In the genomic region with DNA sequence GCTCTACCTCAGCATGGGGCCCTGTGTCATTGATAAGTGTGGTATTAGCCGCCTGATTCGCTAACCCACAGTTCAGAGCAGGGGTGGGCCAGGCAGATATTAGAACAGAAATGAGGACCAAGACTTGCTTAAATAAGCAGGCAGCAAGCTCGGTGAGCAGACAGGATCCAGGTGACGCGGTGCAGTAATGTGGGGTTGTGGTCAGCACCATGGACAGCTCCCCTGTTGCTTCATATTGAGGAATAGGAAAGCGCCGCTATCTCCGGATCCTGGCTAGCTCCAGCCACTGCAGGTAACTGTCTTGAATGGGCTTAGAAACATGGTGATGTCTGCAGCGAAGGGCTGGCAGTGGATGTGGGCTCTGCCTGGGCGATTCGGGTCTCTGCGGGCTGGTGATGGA, we compare ENCODE assay signal across 1 cellular context.
TF ChIP-seq lines count a peak whose summit lies in the region.

No MANE protein-coding gene starts in this region.

TF ChIP-seq in WTC11, 78 proteins besides CTCF, POLR2A, EP300 and RAD21 (continued from another document):
- TF ChIP-seq IRF2 (CRISPR knock-in tag; IDR thresholded peaks at IDR 0.05; ENCODE audit: borderline replicate concordance, low read depth) (peak; percentile 67; the same call in 1 of the 2 replicates), FOXP1 (CRISPR knock-in tag; IDR thresholded peaks at IDR 0.05; ENCODE audit: borderline replicate concordance) (peak; percentile 93), E2F5 (CRISPR knock-in tag; IDR thresholded peaks at IDR 0.05) (peak; percentile 41; the same call in 1 of the 2 replicates), FOXJ3 (CRISPR knock-in tag; IDR thresholded peaks at IDR 0.05; ENCODE audit: borderline replicate concordance) (no peak), SMAD4 (CRISPR knock-in tag; IDR thresholded peaks at IDR 0.05) (peak; percentile 82; the same call in 1 of the 2 replicates), ZNF138 (CRISPR knock-in tag; conservative IDR thresholded peaks at IDR 0.05) (0 out of 2 replicates have a peak, but pooled peaks have one; percentile 39), FOXK1 (CRISPR knock-in tag; IDR thresholded peaks at IDR 0.05) (peak; percentile 87), TEAD4 (CRISPR knock-in tag; IDR thresholded peaks at IDR 0.05) (peak; percentile 82; the same call in 1 of the 2 replicates), NR3C1 (CRISPR knock-in tag; conservative IDR thresholded peaks at IDR 0.05; ENCODE audit: low read depth) (peak; percentile 68; the same call in 1 of the 2 replicates), ATF1 (CRISPR knock-in tag; IDR thresholded peaks at IDR 0.05) (no peak), HMGA2 (CRISPR knock-in tag; IDR thresholded peaks at IDR 0.05) (no peak), ATF6 (CRISPR knock-in tag; IDR thresholded peaks at IDR 0.05) (no peak), ZNF263 (CRISPR knock-in tag; IDR thresholded peaks at IDR 0.05; ENCODE audit: low read depth) (no peak), GRHL2 (CRISPR knock-in tag; IDR thresholded peaks at IDR 0.05; ENCODE audit: insufficient replicate concordance, severe bottlenecking) (no peak), CREB1 (CRISPR knock-in tag; IDR thresholded peaks at IDR 0.05) (peak; percentile 82), ZNF423 (CRISPR knock-in tag; IDR thresholded peaks at IDR 0.05) (no peak), FOXP4 (CRISPR knock-in tag; IDR thresholded peaks at IDR 0.05) (peak; percentile 92), CREM (CRISPR knock-in tag; IDR thresholded peaks at IDR 0.05) (peak; percentile 79; the same call in 1 of the 2 replicates), NFE2L1 (CRISPR knock-in tag; IDR thresholded peaks at IDR 0.05) (peak; percentile 85), ZNF416 (CRISPR knock-in tag; IDR thresholded peaks at IDR 0.05) (no peak), ZNF219 (CRISPR knock-in tag; IDR thresholded peaks at IDR 0.05; ENCODE audit: borderline replicate concordance) (peak; percentile 79; the same call in 1 of the 2 replicates), AFF4 (CRISPR knock-in tag; IDR thresholded peaks at IDR 0.05; ENCODE audit: borderline replicate concordance) (0 out of 2 replicates have a peak, but pooled peaks have one; percentile 73), E2F1 (CRISPR knock-in tag; IDR thresholded peaks at IDR 0.05) (0 out of 2 replicates have a peak, but pooled peaks have one; percentile 47), SP1 (CRISPR knock-in tag; conservative IDR thresholded peaks at IDR 0.05) (peak; percentile 48; the same call in 1 of the 2 replicates), ZNF232 (CRISPR knock-in tag; IDR thresholded peaks at IDR 0.05) (peak; percentile 87; the same call in 1 of the 2 replicates), ZNF317 (CRISPR knock-in tag; IDR thresholded peaks at IDR 0.05; ENCODE audit: borderline replicate concordance, low read depth) (no peak), TP53 (CRISPR knock-in tag; IDR thresholded peaks at IDR 0.05) (peak; percentile 73; the same call in 1 of the 2 replicates), TEAD1 (CRISPR knock-in tag; IDR thresholded peaks at IDR 0.05) (peak; percentile 93), ZBTB21 (CRISPR knock-in tag; IDR thresholded peaks at IDR 0.05; ENCODE audit: borderline replicate concordance) (peak; percentile 44; the same call in 1 of the 2 replicates), GTF2I (CRISPR knock-in tag; conservative IDR thresholded peaks at IDR 0.05) (no peak)
- TF ChIP-seq, protein P1, sequence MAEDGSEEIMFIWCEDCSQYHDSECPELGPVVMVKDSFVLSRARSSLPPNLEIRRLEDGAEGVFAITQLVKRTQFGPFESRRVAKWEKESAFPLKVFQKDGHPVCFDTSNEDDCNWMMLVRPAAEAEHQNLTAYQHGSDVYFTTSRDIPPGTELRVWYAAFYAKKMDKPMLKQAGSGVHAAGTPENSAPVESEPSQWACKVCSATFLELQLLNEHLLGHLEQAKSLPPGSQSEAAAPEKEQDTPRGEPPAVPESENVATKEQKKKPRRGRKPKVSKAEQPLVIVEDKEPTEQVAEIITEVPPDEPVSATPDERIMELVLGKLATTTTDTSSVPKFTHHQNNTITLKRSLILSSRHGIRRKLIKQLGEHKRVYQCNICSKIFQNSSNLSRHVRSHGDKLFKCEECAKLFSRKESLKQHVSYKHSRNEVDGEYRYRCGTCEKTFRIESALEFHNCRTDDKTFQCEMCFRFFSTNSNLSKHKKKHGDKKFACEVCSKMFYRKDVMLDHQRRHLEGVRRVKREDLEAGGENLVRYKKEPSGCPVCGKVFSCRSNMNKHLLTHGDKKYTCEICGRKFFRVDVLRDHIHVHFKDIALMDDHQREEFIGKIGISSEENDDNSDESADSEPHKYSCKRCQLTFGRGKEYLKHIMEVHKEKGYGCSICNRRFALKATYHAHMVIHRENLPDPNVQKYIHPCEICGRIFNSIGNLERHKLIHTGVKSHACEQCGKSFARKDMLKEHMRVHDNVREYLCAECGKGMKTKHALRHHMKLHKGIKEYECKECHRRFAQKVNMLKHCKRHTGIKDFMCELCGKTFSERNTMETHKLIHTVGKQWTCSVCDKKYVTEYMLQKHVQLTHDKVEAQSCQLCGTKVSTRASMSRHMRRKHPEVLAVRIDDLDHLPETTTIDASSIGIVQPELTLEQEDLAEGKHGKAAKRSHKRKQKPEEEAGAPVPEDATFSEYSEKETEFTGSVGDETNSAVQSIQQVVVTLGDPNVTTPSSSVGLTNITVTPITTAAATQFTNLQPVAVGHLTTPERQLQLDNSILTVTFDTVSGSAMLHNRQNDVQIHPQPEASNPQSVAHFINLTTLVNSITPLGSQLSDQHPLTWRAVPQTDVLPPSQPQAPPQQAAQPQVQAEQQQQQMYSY (CRISPR knock-in tag; IDR thresholded peaks at IDR 0.05) = no peak
- TF ChIP-seq, protein P2, sequence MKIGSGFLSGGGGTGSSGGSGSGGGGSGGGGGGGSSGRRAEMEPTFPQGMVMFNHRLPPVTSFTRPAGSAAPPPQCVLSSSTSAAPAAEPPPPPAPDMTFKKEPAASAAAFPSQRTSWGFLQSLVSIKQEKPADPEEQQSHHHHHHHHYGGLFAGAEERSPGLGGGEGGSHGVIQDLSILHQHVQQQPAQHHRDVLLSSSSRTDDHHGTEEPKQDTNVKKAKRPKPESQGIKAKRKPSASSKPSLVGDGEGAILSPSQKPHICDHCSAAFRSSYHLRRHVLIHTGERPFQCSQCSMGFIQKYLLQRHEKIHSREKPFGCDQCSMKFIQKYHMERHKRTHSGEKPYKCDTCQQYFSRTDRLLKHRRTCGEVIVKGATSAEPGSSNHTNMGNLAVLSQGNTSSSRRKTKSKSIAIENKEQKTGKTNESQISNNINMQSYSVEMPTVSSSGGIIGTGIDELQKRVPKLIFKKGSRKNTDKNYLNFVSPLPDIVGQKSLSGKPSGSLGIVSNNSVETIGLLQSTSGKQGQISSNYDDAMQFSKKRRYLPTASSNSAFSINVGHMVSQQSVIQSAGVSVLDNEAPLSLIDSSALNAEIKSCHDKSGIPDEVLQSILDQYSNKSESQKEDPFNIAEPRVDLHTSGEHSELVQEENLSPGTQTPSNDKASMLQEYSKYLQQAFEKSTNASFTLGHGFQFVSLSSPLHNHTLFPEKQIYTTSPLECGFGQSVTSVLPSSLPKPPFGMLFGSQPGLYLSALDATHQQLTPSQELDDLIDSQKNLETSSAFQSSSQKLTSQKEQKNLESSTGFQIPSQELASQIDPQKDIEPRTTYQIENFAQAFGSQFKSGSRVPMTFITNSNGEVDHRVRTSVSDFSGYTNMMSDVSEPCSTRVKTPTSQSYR (CRISPR knock-in tag; IDR thresholded peaks at IDR 0.05) = peak; percentile 83; the same call in 1 of the 2 replicates
- TF ChIP-seq, protein P3, sequence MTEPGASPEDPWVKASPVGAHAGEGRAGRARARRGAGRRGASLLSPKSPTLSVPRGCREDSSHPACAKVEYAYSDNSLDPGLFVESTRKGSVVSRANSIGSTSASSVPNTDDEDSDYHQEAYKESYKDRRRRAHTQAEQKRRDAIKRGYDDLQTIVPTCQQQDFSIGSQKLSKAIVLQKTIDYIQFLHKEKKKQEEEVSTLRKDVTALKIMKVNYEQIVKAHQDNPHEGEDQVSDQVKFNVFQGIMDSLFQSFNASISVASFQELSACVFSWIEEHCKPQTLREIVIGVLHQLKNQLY (CRISPR knock-in tag; IDR thresholded peaks at IDR 0.05) = no peak
- TF ChIP-seq, protein P4, sequence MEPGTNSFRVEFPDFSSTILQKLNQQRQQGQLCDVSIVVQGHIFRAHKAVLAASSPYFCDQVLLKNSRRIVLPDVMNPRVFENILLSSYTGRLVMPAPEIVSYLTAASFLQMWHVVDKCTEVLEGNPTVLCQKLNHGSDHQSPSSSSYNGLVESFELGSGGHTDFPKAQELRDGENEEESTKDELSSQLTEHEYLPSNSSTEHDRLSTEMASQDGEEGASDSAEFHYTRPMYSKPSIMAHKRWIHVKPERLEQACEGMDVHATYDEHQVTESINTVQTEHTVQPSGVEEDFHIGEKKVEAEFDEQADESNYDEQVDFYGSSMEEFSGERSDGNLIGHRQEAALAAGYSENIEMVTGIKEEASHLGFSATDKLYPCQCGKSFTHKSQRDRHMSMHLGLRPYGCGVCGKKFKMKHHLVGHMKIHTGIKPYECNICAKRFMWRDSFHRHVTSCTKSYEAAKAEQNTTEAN (CRISPR knock-in tag; IDR thresholded peaks at IDR 0.05) = peak; percentile 80
- TF ChIP-seq, protein P5, sequence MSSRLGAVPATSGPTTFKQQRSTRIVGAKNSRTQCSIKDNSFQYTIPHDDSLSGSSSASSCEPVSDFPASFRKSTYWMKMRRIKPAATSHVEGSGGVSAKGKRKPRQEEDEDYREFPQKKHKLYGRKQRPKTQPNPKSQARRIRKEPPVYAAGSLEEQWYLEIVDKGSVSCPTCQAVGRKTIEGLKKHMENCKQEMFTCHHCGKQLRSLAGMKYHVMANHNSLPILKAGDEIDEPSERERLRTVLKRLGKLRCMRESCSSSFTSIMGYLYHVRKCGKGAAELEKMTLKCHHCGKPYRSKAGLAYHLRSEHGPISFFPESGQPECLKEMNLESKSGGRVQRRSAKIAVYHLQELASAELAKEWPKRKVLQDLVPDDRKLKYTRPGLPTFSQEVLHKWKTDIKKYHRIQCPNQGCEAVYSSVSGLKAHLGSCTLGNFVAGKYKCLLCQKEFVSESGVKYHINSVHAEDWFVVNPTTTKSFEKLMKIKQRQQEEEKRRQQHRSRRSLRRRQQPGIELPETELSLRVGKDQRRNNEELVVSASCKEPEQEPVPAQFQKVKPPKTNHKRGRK (CRISPR knock-in tag; IDR thresholded peaks at IDR 0.05; ENCODE audit: borderline replicate concordance) = peak; percentile 53; the same call in 1 of the 2 replicates
TF ChIP-seq in WTC11: peak in this region for 35.
